7 cellular contexts compared by ENCODE assay signal in genomic region chr1:21289127-21289526, GRCh38. TPM values are rescaled to one million over a fixed set of nuclear protein-coding genes. Genes with fewer than 3 reads are reported as not detected.
DNase-seq lines count a peak whose midpoint lies in the region; ATAC-seq, FAIRE-seq and TF ChIP-seq lines count a peak whose summit lies in the region.

No MANE protein-coding gene starts in this region.

- H3K79me2 ChIP-seq in keratinocyte (ENCODE audit: control insufficient read depth, insufficient read depth, low read length): peaks cover 2% of the 10 kb centered on the region

- H3K4me1 ChIP-seq in keratinocyte (ENCODE audit: control insufficient read depth, extremely low read depth, insufficient read depth, low read length): peaks cover 8% of the 10 kb centered on the region

- no peak for FAIRE-seq in keratinocyte (lab: Jason Lieb, UNC)

- no peaks in the 10 kb centered on the region for H4K20me1 ChIP-seq in keratinocyte (ENCODE audit: control insufficient read depth, extremely low read depth, insufficient read depth, low read length)

- no peak overlapping the region for H2AFZ ChIP-seq in keratinocyte (ENCODE audit: control insufficient read depth, low read length)

- no peaks in the 10 kb centered on the region for H3K36me3 ChIP-seq in keratinocyte (ENCODE audit: control insufficient read depth in 2 of 2, extremely low read depth in 1 of 2, insufficient read depth in 2 of 2, low read length in 2 of 2)

- no peaks in the 10 kb centered on the region for H3K9me3 Mint-ChIP-seq in HFFc6
- H3K9me3 Mint-ChIP-seq in activated naive CD8-positive, alpha-beta T cell treated with anti-CD3 and anti-CD28 coated beads for 36 hours: no peaks in the 10 kb centered on the region
- H3K9me3 Mint-ChIP-seq in stimulated activated naive CD8-positive, alpha-beta T cell treated with anti-CD3 and anti-CD28 coated beads, Interleukin-15, amount 100 ng/mL, for 72 hours: no peaks in the 10 kb centered on the region

- dilution Hi-C loops in keratinocyte (cut with MboI; ENCODE audit: extremely low pct_ligation_motif_present, low sequenced_read_pairs): no loop called here

- H3K9ac ChIP-seq in keratinocyte (ENCODE audit: control insufficient read depth, extremely low read depth, insufficient read depth, low read length): peak overlapping the region; percentile 72

- no peak for ATAC-seq in stimulated activated naive CD8-positive, alpha-beta T cell treated with anti-CD3 and anti-CD28 coated beads, Interleukin-15, amount 100 ng/mL, for 72 hours

- no peak overlapping the region for H3K27ac ChIP-seq in keratinocyte (ENCODE audit: control insufficient read depth, insufficient read depth, low read length)

- peaks cover 4% of the 10 kb centered on the region; the same call in 1 of the 2 replicates for H3K36me3 Mint-ChIP-seq in HFFc6 (ENCODE audit: low read depth)
- peaks cover 30% of the 10 kb centered on the region for H3K36me3 Mint-ChIP-seq in activated naive CD8-positive, alpha-beta T cell treated with anti-CD3 and anti-CD28 coated beads for 36 hours

- H3K27me3 Mint-ChIP-seq in HFFc6 (ENCODE audit: insufficient read depth): 0 out of 2 replicates have a peak, but pooled peaks cover 1% of the 10 kb centered on the region
- no peaks in the 10 kb centered on the region for H3K27me3 Mint-ChIP-seq in activated naive CD8-positive, alpha-beta T cell treated with anti-CD3 and anti-CD28 coated beads for 36 hours
- H3K27me3 Mint-ChIP-seq in stimulated activated naive CD8-positive, alpha-beta T cell treated with anti-CD3 and anti-CD28 coated beads, Interleukin-15, amount 100 ng/mL, for 72 hours: no peaks in the 10 kb centered on the region

- H3K9me1 ChIP-seq in keratinocyte (ENCODE audit: control insufficient read depth, extremely low read depth, insufficient read depth, low read length): peaks cover 3% of the 10 kb centered on the region

- no peak for DNase-seq in HFFc6
- no peak for DNase-seq in activated naive CD8-positive, alpha-beta T cell treated with anti-CD3 and anti-CD28 coated beads for 36 hours
- no peak for DNase-seq in keratinocyte (ENCODE audit: low read depth, low spot score)
- DNase-seq in stimulated activated naive CD8-positive, alpha-beta T cell treated with anti-CD3 and anti-CD28 coated beads, Interleukin-15, amount 100 ng/mL, for 72 hours: no peak
- DNase-seq in ecto neural progenitor cell (ENCODE audit: low spot score): no peak
- DNase-seq in NCI-H146 treated with DMSO at 0.1 percent for 48 hours (lab: John Stamatoyannopoulos, UW; ENCODE audit: unreplicated experiment): no peak
- DNase-seq in NCI-H1694 (lab: John Stamatoyannopoulos, UW): no peak

- no peaks in the 10 kb centered on the region for H3K9me3 ChIP-seq in keratinocyte (ENCODE audit: control insufficient read depth, low read depth, low read length)

- H3K4me3 ChIP-seq in keratinocyte (ENCODE audit: control insufficient read depth in 2 of 3, extremely low read depth in 1 of 3, insufficient read depth in 2 of 3, low read depth in 1 of 3, low read length in 3 of 3): peak overlapping the region; percentile 64 to 89 (median 79)

- H3K4me2 ChIP-seq in keratinocyte (ENCODE audit: control insufficient read depth, extremely low read depth, insufficient read depth, low read depth, low read length): peak overlapping the region; percentile 89

- H3K4me3 Mint-ChIP-seq in HFFc6: peak overlapping the region; percentile 92
- peak overlapping the region; percentile 86 for H3K4me3 Mint-ChIP-seq in activated naive CD8-positive, alpha-beta T cell treated with anti-CD3 and anti-CD28 coated beads for 36 hours
- peak overlapping the region; percentile 89 to 92 for H3K4me3 Mint-ChIP-seq in stimulated activated naive CD8-positive, alpha-beta T cell treated with anti-CD3 and anti-CD28 coated beads, Interleukin-15, amount 100 ng/mL, for 72 hours

- TF ChIP-seq CTCF in HFFc6 (IDR thresholded peaks at IDR 0.05): no peak
- no peak for TF ChIP-seq CTCF in keratinocyte (optimal IDR thresholded peaks at IDR 0.05 in 1 of 3, IDR thresholded peaks at IDR 0.05 in 1 of 3, conservative IDR thresholded peaks at IDR 0.05 in 1 of 3; ENCODE audit: extremely low read depth in 1 of 3, insufficient read depth in 2 of 3, low read length in 3 of 3)

- H3K27me3 ChIP-seq in keratinocyte (ENCODE audit: control insufficient read depth, extremely low read depth, insufficient read depth, low read length): no peaks in the 10 kb centered on the region

- peaks cover 35% of the 10 kb centered on the region for H3K4me1 Mint-ChIP-seq in HFFc6 (ENCODE audit: low read depth)
- H3K4me1 Mint-ChIP-seq in activated naive CD8-positive, alpha-beta T cell treated with anti-CD3 and anti-CD28 coated beads for 36 hours: peaks cover 62% of the 10 kb centered on the region
- H3K4me1 Mint-ChIP-seq in stimulated activated naive CD8-positive, alpha-beta T cell treated with anti-CD3 and anti-CD28 coated beads, Interleukin-15, amount 100 ng/mL, for 72 hours: peaks cover 70% of the 10 kb centered on the region

- peak overlapping the region; percentile 64; the same call in 1 of the 2 replicates for H3K27ac Mint-ChIP-seq in HFFc6
- peak overlapping the region; percentile 79 for H3K27ac Mint-ChIP-seq in activated naive CD8-positive, alpha-beta T cell treated with anti-CD3 and anti-CD28 coated beads for 36 hours
- H3K27ac Mint-ChIP-seq in stimulated activated naive CD8-positive, alpha-beta T cell treated with anti-CD3 and anti-CD28 coated beads, Interleukin-15, amount 100 ng/mL, for 72 hours: peak overlapping the region; percentile 14 to 95

RNA-seq across cellular contexts. Expression of gene ECE1, which starts 1.1 kb away (rescaled TPM):
- total RNA-seq in HFFc6 (2021; fragmentation: NEBNext Ultra II Directional; extraction: Animal tissue kit (Norgen Biotek cat#: 25700)): 100 to 1,000 TPM; 116 to 134 (median 124) TPM
- total RNA-seq in activated naive CD8-positive, alpha-beta T cell treated with anti-CD3 and anti-CD28 coated beads for 36 hours: 100 to 1,000 TPM in 1 of 2 experiments, 10 to 100 TPM in 1; 95.6 to 101 TPM
- 30.9 to 59.1 TPM (median 55.5 TPM) in 3 replicates for polyA plus RNA-seq in keratinocyte
- polyA plus RNA-seq in keratinocyte (2011; ENCODE audit: low read depth): 25.1 TPM
- 27.2 and 30.0 TPM in 2 replicates for polyA plus RNA-seq in keratinocyte (2011; cell fraction: cytosol; rRNA removed)
- polyA plus RNA-seq in keratinocyte (2011; cell fraction: nucleus; rRNA removed): 101 and 110 TPM in 2 replicates
- polyA plus RNA-seq in keratinocyte (2012; ENCODE audit: low replicate concordance): 28.3 and 58.7 TPM in 2 replicates
- 30.9 to 124 TPM (median 45.5 TPM) in 3 replicates for polyA minus RNA-seq in keratinocyte
- polyA minus RNA-seq in keratinocyte (2011; cell fraction: cytosol; rRNA and poly(A)+ RNA removed): 38.0 TPM
- polyA minus RNA-seq in keratinocyte (2011; cell fraction: nucleus; rRNA and poly(A)+ RNA removed): 86.6 and 113 TPM in 2 replicates
